Comparison of ENCODE assay signal across 19 cellular contexts in the genomic region with DNA sequence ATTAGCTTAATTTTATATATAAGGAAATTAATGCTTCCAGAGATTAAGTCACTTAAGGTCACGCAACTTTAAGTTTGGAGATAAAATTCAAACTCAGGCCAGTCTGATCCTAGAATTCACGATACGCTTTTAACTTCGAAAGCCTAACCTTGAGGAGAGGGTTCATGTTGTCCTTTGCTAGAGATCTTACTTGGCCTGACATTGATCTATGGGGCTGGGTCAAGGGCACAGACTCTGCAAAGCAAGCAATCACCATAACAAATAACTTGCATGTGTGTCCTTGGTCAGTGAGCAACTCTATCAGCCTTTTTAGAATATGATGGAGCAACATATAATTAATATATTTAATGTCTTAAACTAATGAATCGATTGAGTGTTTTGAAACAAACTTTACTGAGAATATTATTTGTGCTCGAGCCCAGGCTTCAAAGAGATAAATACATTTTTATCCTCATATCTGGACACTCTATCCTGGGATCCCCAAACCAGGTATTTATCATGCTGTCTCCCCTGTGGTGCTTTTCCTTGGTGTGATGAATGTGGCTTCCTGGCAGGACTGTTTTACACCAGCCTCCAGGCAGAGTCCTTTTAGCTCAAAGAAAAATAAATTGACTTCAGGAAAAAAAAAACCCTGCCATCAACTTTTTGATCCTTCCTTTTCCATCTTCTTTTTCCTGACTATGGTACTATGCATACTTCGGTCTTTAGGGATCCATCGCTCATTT. TPM values are rescaled to one million over a fixed set of nuclear protein-coding genes. Genes with fewer than 3 reads are reported as not detected.
DNase-seq lines count a peak whose midpoint lies in the region; TF ChIP-seq lines count a peak whose summit lies in the region.
"Had no signal": no experiment of that assay in that cellular context is flagged by ENCODE, and none has a peak within 500 bp of the region (broad histone marks: within the 10 kb centered on the region; RNA-seq: fewer than 3 reads in every experiment).

No MANE protein-coding gene starts in this region.

- no peaks in the 10 kb centered on the region for H3K4me1 ChIP-seq in endodermal cell (ENCODE audit: control insufficient read depth, insufficient read depth, low read length)
- H3K4me1 ChIP-seq: A549 had no signal

- H3K27ac ChIP-seq in endodermal cell (ENCODE audit: low read depth, low read length) = peak overlapping the region; percentile 47
- H3K27ac ChIP-seq: 22Rv1, A549, C4-2B had no signal

- TF ChIP-seq CTCF in endodermal cell (conservative IDR thresholded peaks at IDR 0.05) (no peak), mesothelial cell of epicardium (IDR thresholded peaks at IDR 0.05; ENCODE audit: unreplicated experiment) (no peak)

- no peaks in the 10 kb centered on the region for H3K27me3 Mint-ChIP-seq in endodermal cell (ENCODE audit: insufficient read depth)
- no peaks in the 10 kb centered on the region for H3K27me3 Mint-ChIP-seq in mesothelial cell of epicardium (ENCODE audit: low read depth)
- H3K27me3 Mint-ChIP-seq in activated naive CD4-positive, alpha-beta T cell treated with anti-CD3 and anti-CD28 coated beads for 36 hours (ENCODE audit: low read depth) = peaks cover 4% of the 10 kb centered on the region

- no peak overlapping the region for H3K4me3 Mint-ChIP-seq in endodermal cell
- no peak overlapping the region for H3K4me3 Mint-ChIP-seq in mesothelial cell of epicardium
- H3K4me3 Mint-ChIP-seq in activated naive CD4-positive, alpha-beta T cell treated with anti-CD3 and anti-CD28 coated beads for 36 hours = no peak overlapping the region
- H3K4me3 Mint-ChIP-seq: CD4-positive, alpha-beta T cell; H9 had no signal

- DNase-seq in NCI-H1417 (lab: John Stamatoyannopoulos, UW) = peak in 2 of 3 experiments; percentile 16 to 61
- DNase-seq in NCI-H1417 treated with DMSO at 0.1 percent for 48 hours (lab: John Stamatoyannopoulos, UW) = no peak
- DNase-seq in NCI-H146 treated with DMSO at 0.1 percent for 48 hours (lab: John Stamatoyannopoulos, UW; ENCODE audit: unreplicated experiment) = peak; percentile 84
- DNase-seq in endodermal cell = no peak
- DNase-seq in mesothelial cell of epicardium (ENCODE audit: low spot score in 2 of 2, unreplicated experiment in 2 of 2) = no peak
- no peak for DNase-seq in NCI-H1436 (lab: John Stamatoyannopoulos, UW)
- DNase-seq in activated naive CD4-positive, alpha-beta T cell treated with anti-CD3 and anti-CD28 coated beads for 36 hours = no peak
- no peak for DNase-seq in T1000 (lab: John Stamatoyannopoulos, UW)
- DNase-seq: AML-193; Calu3; CD4-positive, alpha-beta T cell; DMS79 treated with DMSO at 0.1 percent for 48 hours; GF-D8; GOT3; H9; IMR-90 had no signal

- peaks cover 3% of the 10 kb centered on the region for H3K4me1 Mint-ChIP-seq in endodermal cell
- peaks cover 27% of the 10 kb centered on the region for H3K4me1 Mint-ChIP-seq in mesothelial cell of epicardium
- H3K4me1 Mint-ChIP-seq in activated naive CD4-positive, alpha-beta T cell treated with anti-CD3 and anti-CD28 coated beads for 36 hours (ENCODE audit: low read depth) = no peaks in the 10 kb centered on the region

- no peak overlapping the region for H3K27ac Mint-ChIP-seq in endodermal cell
- peak overlapping the region; percentile 71 for H3K27ac Mint-ChIP-seq in mesothelial cell of epicardium
- no peak overlapping the region for H3K27ac Mint-ChIP-seq in activated naive CD4-positive, alpha-beta T cell treated with anti-CD3 and anti-CD28 coated beads for 36 hours
- H3K27ac Mint-ChIP-seq: CD4-positive, alpha-beta T cell had no signal

- H3K36me3 Mint-ChIP-seq in endodermal cell (ENCODE audit: low read depth) (no peaks in the 10 kb centered on the region), mesothelial cell of epicardium (peaks cover 3% of the 10 kb centered on the region)
- no peaks in the 10 kb centered on the region for H3K36me3 Mint-ChIP-seq in activated naive CD4-positive, alpha-beta T cell treated with anti-CD3 and anti-CD28 coated beads for 36 hours (ENCODE audit: low read depth)

- WGBS in endodermal cell (ENCODE audit: insufficient coverage in 1 of 2, insufficient read length in 1 of 2), 2 experiments = 69 to 90% methylated on average over 5 to 8 of the region's 8 CpGs

- H3K9me3 Mint-ChIP-seq in endodermal cell (no peaks in the 10 kb centered on the region), mesothelial cell of epicardium (peaks cover 4% of the 10 kb centered on the region)
- no peaks in the 10 kb centered on the region for H3K9me3 Mint-ChIP-seq in activated naive CD4-positive, alpha-beta T cell treated with anti-CD3 and anti-CD28 coated beads for 36 hours
- H3K9me3 Mint-ChIP-seq: CD4-positive, alpha-beta T cell; H9 had no signal

- no peak overlapping the region for H3K4me3 ChIP-seq in endodermal cell (ENCODE audit: low read length)
- H3K4me3 ChIP-seq: A549 had no signal

- H3K9ac ChIP-seq in endodermal cell (ENCODE audit: extremely low read depth, low read length, poor library complexity, severe bottlenecking) = no peak overlapping the region

- no peaks in the 10 kb centered on the region for H3K9me3 ChIP-seq in endodermal cell (ENCODE audit: control insufficient read depth, low read length)
- H3K9me3 ChIP-seq: A549 had no signal

- H3K27me3 ChIP-seq in endodermal cell (ENCODE audit: control insufficient read depth, insufficient read depth, low read length, poor library complexity, severe bottlenecking) = no peaks in the 10 kb centered on the region

- intact Hi-C loops in activated naive CD4-positive, alpha-beta T cell treated with anti-CD3 and anti-CD28 coated beads for 36 hours (cut with micrococcal nuclease) = no loop called here

- no peaks in the 10 kb centered on the region for H3K36me3 ChIP-seq in endodermal cell (ENCODE audit: control insufficient read depth, insufficient read depth, low read length)

- CTCF ChIA-PET in activated naive CD4-positive, alpha-beta T cell treated with anti-CD3 and anti-CD28 coated beads for 36 hours (lab: Charles Lee) = interaction anchor here (1.0 to 1.2 kb wide), 2 partner anchors 12 to 19 kb away, joined by 3 to 4 read pairs; no protein-coding TSS in a partner anchor

RNA-seq across cellular contexts. Expression of a gene that starts 29.1 kb away (rescaled TPM):
- 1,000 to 10,000 TPM; 1,249 to 1,298 TPM for total RNA-seq in endodermal cell
- polyA plus RNA-seq in endodermal cell (2013, experiment 1 of 2) = 2,047 TPM
- polyA plus RNA-seq in endodermal cell (2013, experiment 2 of 2) = 1,835 TPM
- 1,038 to 1,060 TPM (median 1,056 TPM) in 3 replicates for total RNA-seq in mesothelial cell of epicardium
- 1,000 to 10,000 TPM; 2,152 to 2,208 TPM for total RNA-seq in activated naive CD4-positive, alpha-beta T cell treated with anti-CD3 and anti-CD28 coated beads for 36 hours

RNA-seq across cellular contexts. Expression of a gene that starts 45.0 kb away (rescaled TPM):
- total RNA-seq in endodermal cell (10 to 100 TPM; 10.9 to 15.3 TPM), mesothelial cell of epicardium (24.2 to 26.2 TPM (median 25.3 TPM) in 3 replicates)
- 16.0 TPM for polyA plus RNA-seq in endodermal cell (2013, experiment 1 of 2)
- polyA plus RNA-seq in endodermal cell (2013, experiment 2 of 2) = 14.4 TPM
- total RNA-seq in activated naive CD4-positive, alpha-beta T cell treated with anti-CD3 and anti-CD28 coated beads for 36 hours = 1 to 10 TPM; 5.1 to 6.1 TPM

Comparison
In these comparisons a context has a peak if more than half of its experiments do, and no peak if none do; other contexts are left out.
1. DNase-seq: peak in NCI-H1417 (2 of 3) and NCI-H146 treated with DMSO at 0.1 percent for 48 hours (single experiment); none in NCI-H1417 treated with DMSO at 0.1 percent for 48 hours (single experiment), endodermal cell (single experiment), mesothelial cell of epicardium (0 of 2), NCI-H1436 (single experiment), activated naive CD4-positive, alpha-beta T cell treated with anti-CD3 and anti-CD28 coated beads for 36 hours (single experiment) and T1000 (single experiment).